In the genomic region with DNA sequence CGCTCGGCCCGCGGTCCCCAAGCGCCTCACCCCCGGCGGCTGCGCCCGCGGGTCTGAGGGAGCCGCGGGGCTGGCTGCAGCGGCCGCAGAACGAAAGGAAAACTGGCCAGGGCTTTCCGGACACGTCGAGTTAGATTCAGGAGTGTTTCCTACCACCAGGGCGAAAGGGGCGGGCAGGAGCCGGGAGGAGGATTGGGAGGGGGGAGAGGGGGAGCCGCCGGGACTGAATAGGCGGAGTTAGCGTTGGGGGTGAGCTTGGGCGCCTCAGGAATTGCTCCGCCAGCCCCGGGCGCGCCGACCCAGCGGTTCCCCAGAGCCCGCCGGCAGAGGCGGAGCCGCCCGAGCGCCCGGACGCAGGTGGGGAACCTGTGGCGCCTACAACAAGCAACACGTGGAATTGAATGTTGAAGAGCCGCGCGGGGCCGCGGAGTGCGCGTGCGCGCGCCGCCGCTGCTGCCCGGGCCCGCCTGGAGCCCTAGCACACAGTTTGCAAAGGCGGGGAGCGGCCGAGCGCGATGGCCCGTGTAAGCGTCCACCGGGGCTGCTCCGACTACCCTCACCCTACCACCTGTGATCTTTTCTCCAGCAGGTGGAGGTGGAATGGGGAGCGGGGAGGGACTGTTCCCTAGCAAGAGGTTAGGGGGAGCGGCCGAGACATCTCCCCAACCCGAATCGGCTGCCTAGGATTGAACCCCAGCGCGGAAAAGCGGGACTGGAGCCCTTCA, we compare ENCODE assay signal across 8 cellular contexts. TPM values are rescaled to one million over a fixed set of nuclear protein-coding genes. Genes with fewer than 3 reads are reported as not detected.
DNase-seq lines count a peak whose midpoint lies in the region; ATAC-seq, FAIRE-seq and TF ChIP-seq lines count a peak whose summit lies in the region.

A gene (minus strand): TSS at position 104 of the 725 bp plus-strand sequence. CDS start 123 bp downstream, outside the sequence.

- H3K36me3 Mint-ChIP-seq in activated CD4-positive, alpha-beta T cell treated with anti-CD3 and anti-CD28 coated beads for 36 hours (ENCODE audit: low read depth): no peaks in the 10 kb centered on the region
- no peaks in the 10 kb centered on the region for H3K36me3 Mint-ChIP-seq in T-cell

- H3K27me3 Mint-ChIP-seq in activated CD4-positive, alpha-beta T cell treated with anti-CD3 and anti-CD28 coated beads for 36 hours: peaks cover 40% of the 10 kb centered on the region
- peaks cover 46 to 53% of the 10 kb centered on the region in 2 donors for H3K27me3 Mint-ChIP-seq in T-cell

- H3K4me2 ChIP-seq in endothelial cell of umbilical vein (ENCODE audit: insufficient read depth, low read length): peak within 1 kb of the TSS; percentile 98

- no peaks in the 10 kb centered on the region for H3K36me3 ChIP-seq in endothelial cell of umbilical vein (ENCODE audit: control insufficient read depth in 2 of 2, extremely low read depth in 1 of 2, insufficient read depth in 2 of 2, low read length in 2 of 2)

- no peak within 1 kb of the TSS for H3K4me3 Mint-ChIP-seq in activated CD4-positive, alpha-beta T cell treated with anti-CD3 and anti-CD28 coated beads for 36 hours
- peak within 1 kb of the TSS; percentile 7 to 46 (median 36) for H3K4me3 Mint-ChIP-seq in T-cell

- peak within 1 kb of the TSS; percentile 88 for H2AFZ ChIP-seq in endothelial cell of umbilical vein (ENCODE audit: low read depth, low read length)

- no peaks in the 10 kb centered on the region for H4K20me1 ChIP-seq in endothelial cell of umbilical vein (replicated peaks; ENCODE audit: control insufficient read depth, extremely low read depth, insufficient read depth, low read length)

- H3K4me1 ChIP-seq in endothelial cell of umbilical vein (ENCODE audit: control insufficient read depth, extremely low read depth, insufficient read depth, low read length): peaks cover 26% of the 10 kb centered on the region

- dilution Hi-C loops in endothelial cell of umbilical vein (cut with MboI; ENCODE audit: extremely low pct_ligation_motif_present, low sequenced_read_pairs): no loop called here

- peak within 1 kb of the TSS; percentile 85 for H3K9ac ChIP-seq in endothelial cell of umbilical vein (replicated peaks; ENCODE audit: extremely low read depth, insufficient read depth, low read length)

- peaks cover 8% of the 10 kb centered on the region for H3K4me1 Mint-ChIP-seq in activated CD4-positive, alpha-beta T cell treated with anti-CD3 and anti-CD28 coated beads for 36 hours
- H3K4me1 Mint-ChIP-seq in T-cell: peaks cover 0 to 10% (median 9%) of the 10 kb centered on the region in 3 donors

- peak; percentile 84 for TF ChIP-seq POLR2A in endothelial cell of umbilical vein (IDR thresholded peaks at IDR 0.05; ENCODE audit: low read depth, low read length)

- peaks cover 2% of the 10 kb centered on the region for H3K79me2 ChIP-seq in endothelial cell of umbilical vein (ENCODE audit: control insufficient read depth, insufficient read depth, low read length)

- POLR2A ChIA-PET in activated CD4-positive, alpha-beta T cell treated with anti-CD3 and anti-CD28 coated beads for 36 hours (lab: Charles Lee): no interaction called here
- POLR2A ChIA-PET in HEK293T (lab: Yijun Ruan, JAX) (interaction anchor here (1.1 to 1.2 kb wide), 2 partner anchors 71 to 115 kb away, joined by 3 read pairs; no protein-coding TSS in a partner anchor), T-cell (lab: Charles Lee) (no interaction called here), endothelial cell of umbilical vein (lab: Charles Lee) (interaction anchor here (1.6 kb wide), 1 partner anchor 84 kb away, joined by 8 read pairs; no protein-coding TSS in a partner anchor)

- H3K9me3 Mint-ChIP-seq in activated CD4-positive, alpha-beta T cell treated with anti-CD3 and anti-CD28 coated beads for 36 hours (ENCODE audit: low read depth): no peaks in the 10 kb centered on the region
- peaks cover 0 to 6% (median 0%) of the 10 kb centered on the region in 3 donors for H3K9me3 Mint-ChIP-seq in T-cell

- ATAC-seq in activated CD4-positive, alpha-beta T cell treated with anti-CD3 and anti-CD28 coated beads for 36 hours: peak; percentile 66
- ATAC-seq in T-cell (replicated peaks in 1 of 4): no peak

- H3K4me3 ChIP-seq in endothelial cell of umbilical vein (replicated peaks in 1 of 3; ENCODE audit: insufficient read depth in 1 of 3, low read depth in 1 of 3, low read length in 3 of 3): peak within 1 kb of the TSS; percentile 51 to 92 (median 70)

- peak; percentile 55 for DNase-seq in activated CD4-positive, alpha-beta T cell treated with anti-CD3 and anti-CD28 coated beads for 36 hours
- no peak for DNase-seq in activated CD4-positive, alpha-beta T cell treated with anti-CD3 and anti-CD28 coated beads, Interleukin-2, amount 50 U/mL, for 4 hours
- DNase-seq in HEK293T (ENCODE audit: extremely low spot score) (peak; percentile 80), NCI-H1048 (lab: John Stamatoyannopoulos, UW) (peak; percentile 42), T-cell (no peak), endothelial cell of umbilical vein (ENCODE audit: low read depth, low spot score) (peak; percentile 92), lung microvascular endothelial cell (ENCODE audit: low read depth in 2 of 2) (peak; percentile 93 to 95), substantia nigra (lab: John Stamatoyannopoulos, UW) (peak in 46 of 49 donors; percentile 2 to 86 (median 58))

- no peaks in the 10 kb centered on the region for H3K9me1 ChIP-seq in endothelial cell of umbilical vein (replicated peaks; ENCODE audit: control insufficient read depth, extremely low read depth, insufficient read depth, low read length)

- intact Hi-C loops in activated CD4-positive, alpha-beta T cell treated with anti-CD3 and anti-CD28 coated beads for 36 hours (cut with DNase I, micrococcal nuclease): loop anchor here in 1 of 2 experiments (10.0 kb wide), 1 partner anchor 582 kb away; a partner anchor contains a TSS
- intact Hi-C loops in endothelial cell of umbilical vein (cut with micrococcal nuclease): loop anchor here (1.0 to 10.0 kb wide), 10 partner anchors 42 to 749 kb away; no protein-coding TSS in a partner anchor

- H3K9me3 ChIP-seq in endothelial cell of umbilical vein (replicated peaks; ENCODE audit: control insufficient read depth, insufficient read depth, low read length): no peaks in the 10 kb centered on the region

- FAIRE-seq in endothelial cell of umbilical vein (lab: Jason Lieb, UNC): peak; percentile 88

- TF ChIP-seq CTCF in endothelial cell of umbilical vein (IDR thresholded peaks at IDR 0.05; ENCODE audit: extremely low read depth in 1 of 2, insufficient read depth in 1 of 2, low read depth in 1 of 2, low read length in 2 of 2): peak; percentile 13 to 46

- no TSS peak for BruUV-seq in endothelial cell of umbilical vein (replicated peaks; lab: Mats Ljungman, UMichigan)

- H3K27me3 ChIP-seq in endothelial cell of umbilical vein (ENCODE audit: control insufficient read depth in 2 of 2, insufficient read depth in 2 of 2, low read length in 2 of 2): no peaks in the 10 kb centered on the region

- H3K27ac ChIP-seq in endothelial cell of umbilical vein (ENCODE audit: insufficient read depth, low read depth, low read length): peak within 1 kb of the TSS; percentile 66
- peak within 1 kb of the TSS; percentile 49 for H3K27ac ChIP-seq in substantia nigra (ENCODE audit: low read depth, low read length, poor library complexity, severe bottlenecking)

- no peak within 1 kb of the TSS for H3K27ac Mint-ChIP-seq in activated CD4-positive, alpha-beta T cell treated with anti-CD3 and anti-CD28 coated beads for 36 hours
- H3K27ac Mint-ChIP-seq in T-cell: no peak within 1 kb of the TSS

- CTCF ChIA-PET in activated CD4-positive, alpha-beta T cell treated with anti-CD3 and anti-CD28 coated beads for 36 hours (lab: Charles Lee): no interaction called here
- CTCF ChIA-PET in HEK293T (lab: Yijun Ruan, JAX) (interaction anchor here (0.6 to 0.8 kb wide), 2 partner anchors 84 to 1254 kb away, joined by 3 to 7 read pairs; no protein-coding TSS in a partner anchor), T-cell (lab: Charles Lee) (no interaction called here), endothelial cell of umbilical vein (lab: Charles Lee) (interaction anchor here (1.0 to 5.9 kb wide), 11 partner anchors 11 to 336 kb away, joined by 3 to 70 read pairs (median 3); no protein-coding TSS in a partner anchor)

TF ChIP-seq in HEK293T, 16 proteins besides CTCF, POLR2A, EP300 and RAD21:
- TF ChIP-seq FOXM1 (IDR thresholded peaks at IDR 0.05; ENCODE audit: borderline replicate concordance) (no peak), FOXA1 (IDR thresholded peaks at IDR 0.05) (no peak), LEF1 (IDR thresholded peaks at IDR 0.05; ENCODE audit: borderline replicate concordance) (no peak), SP1 (IDR thresholded peaks at IDR 0.05) (no peak), L3MBTL2 (conservative IDR thresholded peaks at IDR 0.05) (peak; percentile 83)

TF ChIP-seq in endothelial cell of umbilical vein, 7 proteins besides CTCF, POLR2A, EP300 and RAD21:
- peak; percentile 41 for TF ChIP-seq POLR2AphosphoS5 (IDR thresholded peaks at IDR 0.05; ENCODE audit: insufficient read depth, low read depth, low read length)
- TF ChIP-seq, protein P1, sequence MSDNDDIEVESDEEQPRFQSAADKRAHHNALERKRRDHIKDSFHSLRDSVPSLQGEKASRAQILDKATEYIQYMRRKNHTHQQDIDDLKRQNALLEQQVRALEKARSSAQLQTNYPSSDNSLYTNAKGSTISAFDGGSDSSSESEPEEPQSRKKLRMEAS (IDR thresholded peaks at IDR 0.05; ENCODE audit: insufficient read depth, insufficient read length): peak; percentile 8
- no peak for TF ChIP-seq JUN (IDR thresholded peaks at IDR 0.05; ENCODE audit: borderline replicate concordance, insufficient read depth, insufficient read length, low read depth)
- TF ChIP-seq GATA2 (IDR thresholded peaks at IDR 0.05; ENCODE audit: insufficient read depth, insufficient read length, low read depth, low read length): no peak

RNA-seq across cellular contexts. Expression of the gene that starts here (rescaled TPM):
- total RNA-seq in activated CD4-positive, alpha-beta T cell treated with anti-CD3 and anti-CD28 coated beads for 36 hours: not detected
- total RNA-seq in T-cell: under 1 TPM in 3 of 5 donors, not detected in 2; 0.15 to 0.28 (median 0.16) TPM
- 20.0 and 22.6 TPM in 2 replicates for total RNA-seq in endothelial cell of umbilical vein
- 7.0 and 9.5 TPM in 2 replicates for polyA plus RNA-seq in endothelial cell of umbilical vein
- polyA plus RNA-seq in endothelial cell of umbilical vein (2011; cell fraction: cytosol; rRNA removed): 11.9 and 13.5 TPM in 2 replicates
- 9.4 and 10.7 TPM in 2 replicates for polyA plus RNA-seq in endothelial cell of umbilical vein (2011; cell fraction: nucleus; rRNA removed)
- polyA plus RNA-seq in endothelial cell of umbilical vein (2012): 14.0 and 23.6 TPM in 2 replicates
- polyA minus RNA-seq in endothelial cell of umbilical vein: 28.0 and 29.9 TPM in 2 replicates
- polyA minus RNA-seq in endothelial cell of umbilical vein (2011; cell fraction: cytosol; rRNA and poly(A)+ RNA removed): 2.6 TPM
- polyA minus RNA-seq in endothelial cell of umbilical vein (2011; cell fraction: nucleus; rRNA and poly(A)+ RNA removed): 37.5 and 44.5 TPM in 2 replicates
- 44.2 and 48.0 TPM in 2 replicates for total RNA-seq in lung microvascular endothelial cell

Comparison
In these comparisons a context has a peak if more than half of its experiments do, and no peak if none do; other contexts are left out.
1. RNA of the gene that starts here (total RNA-seq): 44.2 to 48.0 TPM in lung microvascular endothelial cell and 20.0 to 22.6 TPM in endothelial cell of umbilical vein; 0.15 to 0.28 TPM in T-cell and not detected in activated CD4-positive, alpha-beta T cell treated with anti-CD3 and anti-CD28 coated beads for 36 hours; every median in the first group is over 10 times any median in the second.
2. Peak in DNase-seq and ATAC-seq in activated CD4-positive, alpha-beta T cell treated with anti-CD3 and anti-CD28 coated beads for 36 hours; RNA of the gene not detected or under 1 TPM.
3. DNase-seq: peak in HEK293T (single experiment), NCI-H1048 (single experiment), endothelial cell of umbilical vein (single experiment), lung microvascular endothelial cell (2 of 2) and substantia nigra (46 of 49); none in activated CD4-positive, alpha-beta T cell treated with anti-CD3 and anti-CD28 coated beads, Interleukin-2, amount 50 U/mL, for 4 hours (0 of 2) and T-cell (0 of 34).
4. CTCF ChIA-PET loops: an anchor here in HEK293T (0.6 to 0.8 kb wide) and endothelial cell of umbilical vein (1.0 to 5.9 kb wide); none called in activated CD4-positive, alpha-beta T cell treated with anti-CD3 and anti-CD28 coated beads for 36 hours and T-cell.
5. POLR2A ChIA-PET loops: an anchor here in HEK293T (1.1 to 1.2 kb wide) and endothelial cell of umbilical vein (1.6 kb wide); none called in activated CD4-positive, alpha-beta T cell treated with anti-CD3 and anti-CD28 coated beads for 36 hours and T-cell.